Comparison of ENCODE assay signal across 9 cellular contexts in the genomic region with DNA sequence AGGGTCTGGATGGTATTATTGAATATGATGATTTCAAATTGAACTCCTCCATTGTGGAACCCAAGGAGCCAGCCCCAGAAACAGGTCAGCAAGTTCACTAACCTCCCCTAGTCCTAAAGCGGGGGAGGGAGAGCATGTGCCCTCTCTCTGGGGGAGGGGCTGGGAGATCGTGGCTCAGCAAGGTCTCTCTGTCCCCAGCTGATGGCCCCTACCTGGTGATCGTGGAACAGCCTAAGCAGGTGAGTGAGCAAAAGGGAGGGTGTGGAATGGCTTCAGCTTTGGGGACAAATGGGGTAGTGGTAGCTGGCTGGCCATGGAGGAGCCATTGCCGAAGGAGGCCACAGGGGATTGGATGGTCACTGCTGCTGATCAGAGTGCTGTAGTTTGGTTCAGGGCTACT. TPM values are rescaled to one million over a fixed set of nuclear protein-coding genes. Genes with fewer than 3 reads are reported as not detected.
DNase-seq lines count a peak whose midpoint lies in the region; ATAC-seq, FAIRE-seq and TF ChIP-seq lines count a peak whose summit lies in the region.
"Had no signal": no experiment of that assay in that cellular context is flagged by ENCODE, and none has a peak within 500 bp of the region (broad histone marks: within the 10 kb centered on the region; RNA-seq: fewer than 3 reads in every experiment).

No MANE protein-coding gene starts in this region.

- CTCF ChIA-PET in A549 (lab: Yijun Ruan, JAX), result interaction anchor here (1.0 to 16.2 kb wide), 10 partner anchors 9 to 264 kb away, joined by 3 to 450 read pairs (median 82); partner anchors contain the start of genes CUEDC2, ELOVL3, FBXL15 and PITX3
- CTCF ChIA-PET in HEK293T (lab: Yijun Ruan, JAX), result interaction anchor here (1.0 to 1.7 kb wide), 4 partner anchors 53 to 166 kb away, joined by 3 to 4 read pairs (median 4); no protein-coding TSS in a partner anchor

- ATAC-seq in A549 (no peak), HG03460 (IDR thresholded peaks at IDR 0.05; ENCODE audit: unreplicated experiment) (no peak), HG03196 (IDR thresholded peaks at IDR 0.05; ENCODE audit: unreplicated experiment) (no peak)
- ATAC-seq in central memory CD8-positive, alpha-beta T cell (replicated peaks; ENCODE audit: extremely low read depth, poor library complexity, severe bottlenecking), result no peak

- peak overlapping the region; percentile 98 for H3K4me3 Mint-ChIP-seq in IgD-negative memory B cell
- H3K4me3 Mint-ChIP-seq in central memory CD8-positive, alpha-beta T cell, result peak overlapping the region; percentile 95

- no peak for TF ChIP-seq POLR2A in A549 (IDR thresholded peaks at IDR 0.05; ENCODE audit: low read length)

- H3K27me3 Mint-ChIP-seq in IgD-negative memory B cell, result no peaks in the 10 kb centered on the region
- no peaks in the 10 kb centered on the region for H3K27me3 Mint-ChIP-seq in central memory CD8-positive, alpha-beta T cell

- no peak for DNase-seq in A549 (ENCODE audit: low read depth in 1 of 2, low spot score in 1 of 2)
- no peak for DNase-seq in central memory CD8-positive, alpha-beta T cell (ENCODE audit: low spot score in 2 of 2)
- no peak for DNase-seq in HEK293T (ENCODE audit: extremely low spot score)
- DNase-seq in activated CD4-positive, CD25-positive, alpha-beta regulatory T cell treated with anti-CD3 and anti-CD28 coated beads, Interleukin-2, amount 50 U/mL, for 72 hours, result no peak
- DNase-seq: GF-D8 had no signal

- no peaks in the 10 kb centered on the region for H3K9me3 Mint-ChIP-seq in IgD-negative memory B cell
- H3K9me3 Mint-ChIP-seq in central memory CD8-positive, alpha-beta T cell, result no peaks in the 10 kb centered on the region

- TF ChIP-seq CTCF in A549 (IDR thresholded peaks at IDR 0.05), result no peak

- H3K4me2 ChIP-seq in A549, result peak overlapping the region; percentile 98

- peaks cover 8 to 32% (median 30%) of the 10 kb centered on the region in 3 donors for H3K4me1 Mint-ChIP-seq in IgD-negative memory B cell
- peaks cover 38% of the 10 kb centered on the region for H3K4me1 Mint-ChIP-seq in central memory CD8-positive, alpha-beta T cell

- H3K27me3 ChIP-seq in muscle layer of duodenum (ENCODE audit: low read depth, low read length), result no peaks in the 10 kb centered on the region

- 46% methylated on average over 4 of the region's 4 CpGs for WGBS in A549 (ENCODE audit: missing lambda C conversion rate)

- peaks cover 5% of the 10 kb centered on the region for H3K36me3 Mint-ChIP-seq in IgD-negative memory B cell
- peaks cover 51% of the 10 kb centered on the region for H3K36me3 Mint-ChIP-seq in central memory CD8-positive, alpha-beta T cell (ENCODE audit: insufficient read depth)

- H3K4me3 ChIP-seq in A549 (peak overlapping the region; percentile 56), muscle layer of duodenum (ENCODE audit: low read depth in 1 of 2, low read length in 2 of 2) (peak overlapping the region; percentile 59 to 77)

- POLR2A ChIA-PET in A549 (lab: Yijun Ruan, JAX), result interaction anchor here (1.0 to 2.0 kb wide), 3 partner anchors 24 to 166 kb away, joined by 3 to 6 read pairs (median 3); partner anchors contain the start of gene FBXL15
- POLR2A ChIA-PET in HEK293T (lab: Yijun Ruan, JAX), result interaction anchor here (1.1 to 3.7 kb wide), 3 partner anchors 14 to 54 kb away, joined by 4 to 17 read pairs (median 7); partner anchors contain the start of gene FBXL15

- TF ChIP-seq RAD21 in A549 (conservative IDR thresholded peaks at IDR 0.05 in 1 of 2, IDR thresholded peaks at IDR 0.05 in 1 of 2), result no peak

- FAIRE-seq in A549 (lab: Jason Lieb, UNC), result no peak

- H3K27ac ChIP-seq in A549 (peak overlapping the region; percentile 68 to 91), muscle layer of duodenum (ENCODE audit: low read length) (peak overlapping the region; percentile 72)

- H3K4me1 ChIP-seq in A549 (peaks cover 31% of the 10 kb centered on the region), muscle layer of duodenum (ENCODE audit: control insufficient read depth in 1 of 2, insufficient read depth in 2 of 2, low read length in 2 of 2) (peaks cover 10 to 52% of the 10 kb centered on the region in 2 donors)

- H3K36me3 ChIP-seq in muscle layer of duodenum (ENCODE audit: control insufficient read depth in 1 of 2, insufficient read depth in 2 of 2, low read length in 2 of 2), result peaks cover 18 to 24% of the 10 kb centered on the region in 2 donors

- no peak for TF ChIP-seq EP300 in A549 (IDR thresholded peaks at IDR 0.05)

- peak overlapping the region; percentile 100 for H3K27ac Mint-ChIP-seq in IgD-negative memory B cell
- peak overlapping the region; percentile 100 for H3K27ac Mint-ChIP-seq in central memory CD8-positive, alpha-beta T cell (ENCODE audit: low read depth)

- H3K9me3 ChIP-seq in A549 (no peaks in the 10 kb centered on the region), muscle layer of duodenum (ENCODE audit: control insufficient read depth in 1 of 2, low read length in 2 of 2) (no peaks in the 10 kb centered on the region)

TF ChIP-seq in A549, 52 proteins besides CTCF, POLR2A, EP300 and RAD21:
- TF ChIP-seq SMC3 (IDR thresholded peaks at IDR 0.05) (no peak), CHD2 (IDR thresholded peaks at IDR 0.05; ENCODE audit: low read length, partially characterized antibody) (peak; percentile 44)
TF ChIP-seq in A549: peak in this region for 1.

TF ChIP-seq in HEK293T, 16 proteins besides CTCF, POLR2A, EP300 and RAD21:
- TF ChIP-seq TARDBP (IDR thresholded peaks at IDR 0.05) (no peak), SUZ12 (IDR thresholded peaks at IDR 0.05) (no peak), FOXM1 (IDR thresholded peaks at IDR 0.05; ENCODE audit: borderline replicate concordance) (no peak), PKNOX1 (IDR thresholded peaks at IDR 0.05) (no peak), ZNF384 (IDR thresholded peaks at IDR 0.05) (no peak), CTBP1 (IDR thresholded peaks at IDR 0.05; ENCODE audit: borderline replicate concordance) (no peak), ARNT (IDR thresholded peaks at IDR 0.05) (no peak), LEF1 (IDR thresholded peaks at IDR 0.05; ENCODE audit: borderline replicate concordance) (no peak), SP1 (IDR thresholded peaks at IDR 0.05) (no peak), FOXK2 (IDR thresholded peaks at IDR 0.05) (no peak), FOXA1 (IDR thresholded peaks at IDR 0.05) (no peak), BHLHE40 (IDR thresholded peaks at IDR 0.05; ENCODE audit: borderline replicate concordance) (no peak), NFRKB (IDR thresholded peaks at IDR 0.05) (no peak), L3MBTL2 (conservative IDR thresholded peaks at IDR 0.05) (no peak), ELF4 (IDR thresholded peaks at IDR 0.05) (no peak), HDGF (IDR thresholded peaks at IDR 0.05; ENCODE audit: borderline replicate concordance) (no peak)

RNA-seq across cellular contexts. Expression of gene NFKB2, which starts 0.7 kb away (rescaled TPM):
- polyA plus RNA-seq in A549 (2011; rRNA removed) (20.5 and 27.6 TPM in 2 replicates), A549 (2017; fragmentation: RNase III; extraction: RNeasy Plus Mini Kit Qiagen cat#74134 plus additional on column Dnase treatment) (35.7 to 63.6 TPM (median 36.6 TPM) in 3 replicates), IgD-negative memory B cell (42.8 TPM)
- polyA plus RNA-seq in A549 (2012; cell fraction: cytosol; rRNA removed), result 61.3 and 70.0 TPM in 2 replicates
- 218 and 281 TPM in 2 replicates for polyA plus RNA-seq in A549 (2012; cell fraction: nucleus; rRNA removed)
- polyA minus RNA-seq in A549 (2011; rRNA and poly(A)+ RNA removed), result 16.0 and 17.9 TPM in 2 replicates

RNA-seq across cellular contexts. Expression of gene PSD, which starts 22.3 kb away (rescaled TPM):
- polyA plus RNA-seq in A549 (2011; rRNA removed), result 0.14 and 0.19 TPM in 2 replicates
- 0.28 and 0.54 TPM in 2 replicates for polyA plus RNA-seq in A549 (2012; cell fraction: cytosol; rRNA removed)
- 0.45 and 0.83 TPM in 2 replicates for polyA plus RNA-seq in A549 (2012; cell fraction: nucleus; rRNA removed)
- 0.42 to 0.75 TPM (median 0.70 TPM) in 3 replicates for polyA plus RNA-seq in A549 (2017; fragmentation: RNase III; extraction: RNeasy Plus Mini Kit Qiagen cat#74134 plus additional on column Dnase treatment)
- polyA minus RNA-seq in A549 (2011; rRNA and poly(A)+ RNA removed), result 0.15 and 0.66 TPM in 2 replicates
- 2.8 TPM for polyA plus RNA-seq in IgD-negative memory B cell

RNA-seq across cellular contexts. Expression of gene FBXL15, which starts 24.4 kb away (rescaled TPM):
- 3.7 and 4.8 TPM in 2 replicates for polyA plus RNA-seq in A549 (2011; rRNA removed)
- polyA plus RNA-seq in A549 (2012; cell fraction: cytosol; rRNA removed), result 15.0 and 18.4 TPM in 2 replicates
- polyA plus RNA-seq in A549 (2012; cell fraction: nucleus; rRNA removed), result 29.5 and 44.2 TPM in 2 replicates
- polyA plus RNA-seq in A549 (2017; fragmentation: RNase III; extraction: RNeasy Plus Mini Kit Qiagen cat#74134 plus additional on column Dnase treatment), result 8.7 to 10.4 TPM (median 9.4 TPM) in 3 replicates
- 2.8 and 3.2 TPM in 2 replicates for polyA minus RNA-seq in A549 (2011; rRNA and poly(A)+ RNA removed)
- 40.5 TPM for polyA plus RNA-seq in IgD-negative memory B cell

RNA-seq across cellular contexts. Expression of gene CUEDC2, which starts 36.1 kb away (rescaled TPM):
- 42.5 and 43.7 TPM in 2 replicates for polyA plus RNA-seq in A549 (2011; rRNA removed)
- polyA plus RNA-seq in A549 (2012; cell fraction: cytosol; rRNA removed), result 58.5 and 59.9 TPM in 2 replicates
- polyA plus RNA-seq in A549 (2012; cell fraction: nucleus; rRNA removed), result 74.7 and 75.8 TPM in 2 replicates
- polyA plus RNA-seq in A549 (2017; fragmentation: RNase III; extraction: RNeasy Plus Mini Kit Qiagen cat#74134 plus additional on column Dnase treatment), result 52.1 to 69.3 TPM (median 67.4 TPM) in 3 replicates
- polyA minus RNA-seq in A549 (2011; rRNA and poly(A)+ RNA removed), result 28.0 and 34.8 TPM in 2 replicates
- 51.8 TPM for polyA plus RNA-seq in IgD-negative memory B cell

RNA-seq across cellular contexts. Expression of gene C10orf95, which starts 55.1 kb away (rescaled TPM):
- polyA plus RNA-seq in A549 (2011; rRNA removed) (0.09 and 0.12 TPM in 2 replicates), A549 (2017; fragmentation: RNase III; extraction: RNeasy Plus Mini Kit Qiagen cat#74134 plus additional on column Dnase treatment) (0.07 to 0.13 TPM (median 0.07 TPM) in 3 replicates), IgD-negative memory B cell (0.70 TPM)
- 0.20 and 0.31 TPM in 2 replicates for polyA plus RNA-seq in A549 (2012; cell fraction: cytosol; rRNA removed)
- polyA plus RNA-seq in A549 (2012; cell fraction: nucleus; rRNA removed), result 0.13 and 0.16 TPM in 2 replicates
- 0.24 and 0.33 TPM in 2 replicates for polyA minus RNA-seq in A549 (2011; rRNA and poly(A)+ RNA removed)
